ENCODE assay signal across 17 cellular contexts in genomic region chr22:23518381-23519187, GRCh38.
DNase-seq lines count a peak whose midpoint lies in the region; TF ChIP-seq lines count a peak whose summit lies in the region.
"Had no signal": no experiment of that assay in that cellular context is flagged by ENCODE, and none has a peak within 500 bp of the region (broad histone marks: within the 10 kb centered on the region; RNA-seq: fewer than 3 reads in every experiment).

No MANE protein-coding gene starts in this region.

- H3K36me3 Mint-ChIP-seq in Caco-2 (ENCODE audit: insufficient read depth, unreplicated experiment): no peaks in the 10 kb centered on the region
- H3K36me3 Mint-ChIP-seq in endothelial cell (ENCODE audit: low read depth, unreplicated experiment): no peaks in the 10 kb centered on the region
- no peaks in the 10 kb centered on the region for H3K36me3 Mint-ChIP-seq in MCF 10A (ENCODE audit: insufficient read depth, unreplicated experiment)

- H3K4me3 ChIP-seq in Caco-2 (ENCODE audit: low read depth, low read length): no peak overlapping the region
- no peak overlapping the region for H3K4me3 ChIP-seq in neuronal stem cell (ENCODE audit: low read length in 2 of 2)
- no peak overlapping the region for H3K4me3 ChIP-seq in GM23248
- H3K4me3 ChIP-seq in OCI-LY7 (ENCODE audit: low read depth, low read length, poor library complexity, severe bottlenecking): no peak overlapping the region

- H3K4me1 ChIP-seq in Caco-2 (peaks cover 53% of the 10 kb centered on the region), neuronal stem cell (ENCODE audit: control insufficient read depth in 2 of 2, insufficient read depth in 1 of 2, low read depth in 1 of 2, low read length in 2 of 2) (peaks cover 36% of the 10 kb centered on the region in 2 donors), GM23248 (ENCODE audit: insufficient read depth) (peaks cover 15% of the 10 kb centered on the region), OCI-LY7 (ENCODE audit: insufficient read depth, low read length, poor library complexity, severe bottlenecking) (peaks cover 38% of the 10 kb centered on the region)

- POLR2A ChIA-PET in Caco-2 (lab: Charles Lee): no interaction called here
- POLR2A ChIA-PET in MCF 10A (lab: Yijun Ruan, JAX): no interaction called here
- POLR2A ChIA-PET in OCI-LY7 (lab: Charles Lee): no interaction called here

- peak overlapping the region; percentile 63 for H2BK5ac ChIP-seq in neuronal stem cell (ENCODE audit: low read length)

- H3K4ac ChIP-seq in neuronal stem cell (ENCODE audit: low read length): no peak overlapping the region

- no peak overlapping the region for H4K8ac ChIP-seq in neuronal stem cell (ENCODE audit: low read depth, low read length)

- no peaks in the 10 kb centered on the region for H3K27me3 ChIP-seq in Caco-2 (replicated peaks; ENCODE audit: control insufficient read depth, insufficient read depth, low read length)
- no peaks in the 10 kb centered on the region for H3K27me3 ChIP-seq in neuronal stem cell (ENCODE audit: control insufficient read depth in 3 of 3, insufficient read depth in 3 of 3, low read depth in 1 of 3, low read length in 3 of 3)
- H3K27me3 ChIP-seq in GM23248 (replicated peaks; ENCODE audit: insufficient read depth): no peaks in the 10 kb centered on the region
- H3K27me3 ChIP-seq: brain microvascular endothelial cell had no signal

- peak overlapping the region; percentile 21 for H3K27ac ChIP-seq in neuronal stem cell (replicated peaks; ENCODE audit: low read length)
- H3K27ac ChIP-seq in GM23248: no peak overlapping the region
- H3K27ac ChIP-seq in OCI-LY7 (ENCODE audit: low read depth, low read length, poor library complexity, severe bottlenecking): no peak overlapping the region
- H3K27ac ChIP-seq: brain microvascular endothelial cell had no signal

- H3K4me1 Mint-ChIP-seq in Caco-2 (ENCODE audit: low read depth, unreplicated experiment) (peaks cover 17% of the 10 kb centered on the region), endothelial cell (ENCODE audit: unreplicated experiment) (peaks cover 28% of the 10 kb centered on the region), MCF 10A (ENCODE audit: insufficient read depth, unreplicated experiment) (no peaks in the 10 kb centered on the region)

- no peaks in the 10 kb centered on the region for H3F3A ChIP-seq in GM23248 (ENCODE audit: insufficient read depth)

- H3K79me2 ChIP-seq in GM23248 (ENCODE audit: insufficient read depth) (no peaks in the 10 kb centered on the region), OCI-LY7 (ENCODE audit: insufficient read depth, low read depth, low read length) (no peaks in the 10 kb centered on the region)

- no peak overlapping the region for H3K4me3 Mint-ChIP-seq in Caco-2 (ENCODE audit: unreplicated experiment)
- no peak overlapping the region for H3K4me3 Mint-ChIP-seq in endothelial cell (ENCODE audit: unreplicated experiment)
- H3K4me3 Mint-ChIP-seq in MCF 10A (ENCODE audit: unreplicated experiment): no peak overlapping the region

- no peak for TF ChIP-seq RAD21 in Ishikawa (IDR thresholded peaks at IDR 0.05; ENCODE audit: low read depth)

- DNase-seq in Caco-2: no peak
- DNase-seq in endothelial cell (ENCODE audit: low spot score): no peak
- no peak for DNase-seq in neuronal stem cell (ENCODE audit: low spot score)
- DNase-seq in GM23248: no peak
- no peak for DNase-seq in MCF 10A (ENCODE audit: unreplicated experiment)
- no peak for DNase-seq in OCI-LY7 (ENCODE audit: low spot score)
- DNase-seq in COR-L47 (lab: John Stamatoyannopoulos, UW): no peak
- DNase-seq: activated CD4-positive, CD25-positive, alpha-beta regulatory T cell; activated naive CD4-positive, alpha-beta T cell; brain microvascular endothelial cell; C1 segment of cervical spinal cord; GDM1; mammary epithelial cell; NCI-H446 treated with DMSO at 0.1 percent for 48 hours; OCI-M1; stimulated activated CD4-positive, alpha-beta T cell treated with anti-CD3 and anti-CD28 coated beads, Interleukin-12 subunit alpha, Interleukin-12 subunit beta, amount 100 ng/mL, for 4 hours had no signal

- H2BK15ac ChIP-seq in neuronal stem cell (ENCODE audit: low read length): peak overlapping the region; percentile 77

- CTCF ChIA-PET in Caco-2 (lab: Charles Lee): no interaction called here
- CTCF ChIA-PET in MCF 10A (lab: Yijun Ruan, JAX): interaction anchor here (0.6 kb wide), 1 partner anchor 72 kb away, joined by 3 read pairs; no protein-coding TSS in a partner anchor
- CTCF ChIA-PET in OCI-LY7 (lab: Charles Lee; ENCODE audit: unreplicated experiment): no interaction called here

- peak overlapping the region; percentile 29 for H3K4me2 ChIP-seq in neuronal stem cell (ENCODE audit: insufficient read depth, low read length, poor library complexity, severe bottlenecking)
- H3K4me2 ChIP-seq in GM23248 (ENCODE audit: unreplicated experiment): no peak overlapping the region
- no peak overlapping the region for H3K4me2 ChIP-seq in OCI-LY7 (ENCODE audit: low read length)

- H3K79me1 ChIP-seq in neuronal stem cell (ENCODE audit: low read depth, low read length): peaks cover 1% of the 10 kb centered on the region

- intact Hi-C loops in Caco-2 (cut with micrococcal nuclease; ENCODE audit: unreplicated experiment) (no loop called here), MCF 10A (cut with micrococcal nuclease) (no loop called here), OCI-LY7 (cut with micrococcal nuclease; ENCODE audit: unreplicated experiment) (no loop called here)

- no peaks in the 10 kb centered on the region for H3K36me3 ChIP-seq in Caco-2 (ENCODE audit: control insufficient read depth, insufficient read depth, low read length)
- no peaks in the 10 kb centered on the region for H3K36me3 ChIP-seq in neuronal stem cell (replicated peaks in 1 of 2; ENCODE audit: control insufficient read depth in 2 of 2, insufficient read depth in 2 of 2, low read length in 2 of 2)
- no peaks in the 10 kb centered on the region for H3K36me3 ChIP-seq in GM23248 (ENCODE audit: low read depth)
- H3K36me3 ChIP-seq in OCI-LY7 (ENCODE audit: insufficient read depth, low read length): no peaks in the 10 kb centered on the region
- H3K36me3 ChIP-seq: brain microvascular endothelial cell had no signal

- H3K9ac ChIP-seq in neuronal stem cell (ENCODE audit: low read depth, low read length, poor library complexity): no peak overlapping the region
- H3K9ac ChIP-seq in GM23248: no peak overlapping the region

- H2AFZ ChIP-seq in neuronal stem cell (ENCODE audit: low read length): peak overlapping the region; percentile 77
- H2AFZ ChIP-seq in GM23248: no peak overlapping the region
- no peak overlapping the region for H2AFZ ChIP-seq in OCI-LY7 (ENCODE audit: low read length)

- peak overlapping the region; percentile 41 for H2BK120ac ChIP-seq in neuronal stem cell (ENCODE audit: low read depth, low read length)

- H3K9me3 ChIP-seq in Caco-2 (no peaks in the 10 kb centered on the region), neuronal stem cell (replicated peaks in 1 of 2; ENCODE audit: control insufficient read depth in 2 of 2, insufficient read depth in 1 of 2, low read depth in 1 of 2, low read length in 2 of 2) (no peaks in the 10 kb centered on the region), GM23248 (ENCODE audit: low read depth) (no peaks in the 10 kb centered on the region), OCI-LY7 (ENCODE audit: low read length) (no peaks in the 10 kb centered on the region)

- BruUV-seq in Caco-2 (replicated peaks; lab: Mats Ljungman, UMichigan): no TSS peak
- no TSS peak for BruUV-seq in MCF 10A (replicated peaks; lab: Mats Ljungman, UMichigan)
- no TSS peak for BruUV-seq in OCI-LY7 (replicated peaks; lab: Mats Ljungman, UMichigan)

- H4K20me1 ChIP-seq in GM23248 (ENCODE audit: insufficient read depth): no peaks in the 10 kb centered on the region
- no peaks in the 10 kb centered on the region for H4K20me1 ChIP-seq in OCI-LY7 (ENCODE audit: insufficient read depth, low read length)

- no peaks in the 10 kb centered on the region for H3K9me3 Mint-ChIP-seq in Caco-2 (ENCODE audit: unreplicated experiment)
- H3K9me3 Mint-ChIP-seq in endothelial cell (ENCODE audit: unreplicated experiment): no peaks in the 10 kb centered on the region
- no peaks in the 10 kb centered on the region for H3K9me3 Mint-ChIP-seq in MCF 10A (ENCODE audit: unreplicated experiment)

- H2AK5ac ChIP-seq in neuronal stem cell (ENCODE audit: low read depth, low read length): peak overlapping the region; percentile 49

- peak overlapping the region; percentile 59 for H2BK12ac ChIP-seq in neuronal stem cell (ENCODE audit: low read length)

- no CpG with 5 or more reads among the region's 24 CpGs for WGBS in neuronal stem cell (ENCODE audit: extremely low coverage in 2 of 2, insufficient read length in 2 of 2, insufficient replicate concordance in 1 of 2), 2 donors
- 72 to 76% methylated on average over 17 to 24 of the region's 24 CpGs for WGBS in GM23248 (ENCODE audit: low coverage in 1 of 2, low lambda C conversion rate in 2 of 2, missing lambda C conversion rate in 2 of 2), 2 experiments

- in situ Hi-C loops in GM23248 (cut with MboI): no loop called here

- peak overlapping the region; percentile 6 for H4K91ac ChIP-seq in neuronal stem cell (ENCODE audit: low read depth, low read length, poor library complexity)

- H3K9me2 ChIP-seq in GM23248 (ENCODE audit: insufficient read depth) (no peaks in the 10 kb centered on the region), OCI-LY7 (ENCODE audit: insufficient read depth, low read length) (no peaks in the 10 kb centered on the region)

- peak; percentile 70 for TF ChIP-seq EP300 in Ishikawa (IDR thresholded peaks at IDR 0.05; ENCODE audit: borderline replicate concordance)

- TF ChIP-seq CTCF in Caco-2 (IDR thresholded peaks at IDR 0.05; ENCODE audit: insufficient read depth in 1 of 2, low read depth in 1 of 2, low read length in 1 of 2, severe bottlenecking in 1 of 2, unreplicated experiment in 1 of 2): no peak
- no peak for TF ChIP-seq CTCF in endothelial cell (IDR thresholded peaks at IDR 0.05; ENCODE audit: unreplicated experiment)
- TF ChIP-seq CTCF in MCF 10A (IDR thresholded peaks at IDR 0.05; ENCODE audit: unreplicated experiment): no peak
- TF ChIP-seq CTCF in OCI-LY7 (conservative IDR thresholded peaks at IDR 0.05; ENCODE audit: low read length): no peak

- H3K18ac ChIP-seq in neuronal stem cell (ENCODE audit: low read length): peak overlapping the region; percentile 94

- H3K27me3 Mint-ChIP-seq in Caco-2 (ENCODE audit: insufficient read depth, unreplicated experiment): no peaks in the 10 kb centered on the region
- H3K27me3 Mint-ChIP-seq in endothelial cell (ENCODE audit: unreplicated experiment): peaks cover 11% of the 10 kb centered on the region
- no peaks in the 10 kb centered on the region for H3K27me3 Mint-ChIP-seq in MCF 10A (ENCODE audit: insufficient read depth, unreplicated experiment)

- H3K27ac Mint-ChIP-seq in Caco-2 (ENCODE audit: unreplicated experiment) (peak overlapping the region; percentile 86), endothelial cell (ENCODE audit: unreplicated experiment) (peak overlapping the region; percentile 72), MCF 10A (ENCODE audit: low read depth, unreplicated experiment) (no peak overlapping the region)

- no peak overlapping the region for H3K14ac ChIP-seq in neuronal stem cell (ENCODE audit: low read length)

- no peak overlapping the region for H3K23ac ChIP-seq in neuronal stem cell (ENCODE audit: low read depth, low read length, poor library complexity)

TF ChIP-seq in Ishikawa, 13 proteins besides CTCF, POLR2A, EP300 and RAD21 (continues in another document):
- peak; percentile 69 for TF ChIP-seq NFIC (IDR thresholded peaks at IDR 0.05)
